In genomic region chr12:113083863-113084430, GRCh38 we compare ENCODE assay signal across 21 cellular contexts. TPM values are rescaled to one million over a fixed set of nuclear protein-coding genes. Genes with fewer than 3 reads are reported as not detected.
DNase-seq lines count a peak whose midpoint lies in the region; ATAC-seq and TF ChIP-seq lines count a peak whose summit lies in the region.
"Had no signal": no experiment of that assay in that cellular context is flagged by ENCODE, and none has a peak within 500 bp of the region (broad histone marks: within the 10 kb centered on the region; RNA-seq: fewer than 3 reads in every experiment).

No MANE protein-coding gene starts in this region.

- peak in 7 of 8 donors; percentile 53 to 80 (median 64) for ATAC-seq in heart right ventricle
- no peak for ATAC-seq in HG02840 (IDR thresholded peaks at IDR 0.05; ENCODE audit: low FRiP score, unreplicated experiment)
- ATAC-seq: activated CD4-positive, CD25-positive, alpha-beta regulatory T cell treated with anti-CD3 and anti-CD28 coated beads, Interleukin-2, amount 50 U/mL, for 24 hours; body of pancreas had no signal

- peaks cover 0 to 42% (median 0%) of the 10 kb centered on the region in 11 experiments; a peak in 8 of 22 replicates for H3K36me3 ChIP-seq in BLaER1 treated with 17β-estradiol and CSF1 and Interleukin-3, amounts not matched to agents 10 nM and 100 nM
- peaks cover 87% of the 10 kb centered on the region for H3K36me3 ChIP-seq in KOPT-K1 (ENCODE audit: insufficient read depth, low read length)
- no peaks in the 10 kb centered on the region for H3K36me3 ChIP-seq in heart right ventricle
- H3K36me3 ChIP-seq: MG63, suprapubic skin had no signal

- peak overlapping the region; percentile 95 for H3K27ac Mint-ChIP-seq in nephron progenitor cell
- H3K27ac Mint-ChIP-seq: dendritic cell treated with granulocyte-macrophage colony-stimulating factor and Interleukin-4, amounts not matched to agents 40 ng/mL and 50 ng/mL, for 4 days had no signal

- peaks cover 24 to 99% (median 55%) of the 10 kb centered on the region in 10 experiments for H3K4me1 ChIP-seq in BLaER1 treated with 17β-estradiol and CSF1 and Interleukin-3, amounts not matched to agents 10 nM and 100 nM
- peaks cover 0 to 9% (median 0%) of the 10 kb centered on the region in 9 donors for H3K4me1 ChIP-seq in heart right ventricle

- no peaks in the 10 kb centered on the region for H3K27me3 ChIP-seq in BLaER1 treated with 17β-estradiol and CSF1 and Interleukin-3, amounts not matched to agents 10 nM and 100 nM
- H3K27me3 ChIP-seq in heart right ventricle, result peaks cover 0 to 73% (median 33%) of the 10 kb centered on the region in 7 donors
- H3K27me3 ChIP-seq: body of pancreas, MG63 had no signal

- H3K36me3 Mint-ChIP-seq in nephron progenitor cell (ENCODE audit: low read depth), result peaks cover 7% of the 10 kb centered on the region

- WGBS in heart right ventricle, 2 donors, result 62 to 69% methylated on average over 11 of the region's 11 CpGs

- TF ChIP-seq CTCF in heart right ventricle (IDR thresholded peaks at IDR 0.05) (no peak), nephron progenitor cell (IDR thresholded peaks at IDR 0.05) (no peak)

- H3K27me3 Mint-ChIP-seq in nephron progenitor cell (ENCODE audit: low read depth, poor library complexity), result peaks cover 56% of the 10 kb centered on the region

- DNase-seq in heart right ventricle, result peak; percentile 41 to 49
- DNase-seq in nephron progenitor cell, result no peak
- no peak for DNase-seq in substantia nigra (lab: John Stamatoyannopoulos, UW)
- DNase-seq in RKO (ENCODE audit: low spot score), result no peak
- DNase-seq in amygdala (lab: John Stamatoyannopoulos, UW), result no peak
- DNase-seq: activated effector memory CD4-positive, alpha-beta T cell treated with anti-CD3 and anti-CD28 coated beads, Interleukin-2, amount 50 U/mL, for 16 hours; Calu3; MG63; NCI-H1694 treated with DMSO at 0.1 percent for 48 hours; SHP77 treated with DMSO at 0.1 percent for 48 hours; stimulated activated CD4-positive, alpha-beta T cell treated with anti-CD3 and anti-CD28 coated beads, Interleukin-2, amount 100 ng/mL, for 24 hours had no signal

- no peaks in the 10 kb centered on the region for H3K9me3 Mint-ChIP-seq in nephron progenitor cell
- H3K9me3 Mint-ChIP-seq: dendritic cell treated with granulocyte-macrophage colony-stimulating factor and Interleukin-4, amounts not matched to agents 40 ng/mL and 50 ng/mL, for 4 days had no signal

- peak overlapping the region in 1 of 11 experiments; percentile 27; a peak in 1 of 22 replicates for H3K9ac ChIP-seq in BLaER1 treated with 17β-estradiol and CSF1 and Interleukin-3, amounts not matched to agents 10 nM and 100 nM

- H3K4me2 ChIP-seq in BLaER1 treated with 17β-estradiol and CSF1 and Interleukin-3, amounts not matched to agents 10 nM and 100 nM, result peak overlapping the region in 7 of 11 experiments; percentile 7 to 48 (median 40); a peak in 9 of 22 replicates

- peaks cover 53% of the 10 kb centered on the region for H3K4me1 Mint-ChIP-seq in nephron progenitor cell

- no peak overlapping the region for H3K4me3 Mint-ChIP-seq in nephron progenitor cell
- H3K4me3 Mint-ChIP-seq: dendritic cell treated with granulocyte-macrophage colony-stimulating factor and Interleukin-4, amounts not matched to agents 40 ng/mL and 50 ng/mL, for 4 days had no signal

- intact Hi-C loops in heart right ventricle (cut with DNase I), result no loop called here

- peaks cover 0 to 5% (median 0%) of the 10 kb centered on the region in 11 experiments; a peak in 5 of 22 replicates for H4K20me1 ChIP-seq in BLaER1 treated with 17β-estradiol and CSF1 and Interleukin-3, amounts not matched to agents 10 nM and 100 nM

- no peaks in the 10 kb centered on the region for H3K9me3 ChIP-seq in BLaER1 treated with 17β-estradiol and CSF1 and Interleukin-3, amounts not matched to agents 10 nM and 100 nM (replicated peaks in 1 of 11)
- H3K9me3 ChIP-seq in KOPT-K1 (ENCODE audit: insufficient read depth, low read length, poor library complexity, severe bottlenecking), result no peaks in the 10 kb centered on the region
- H3K9me3 ChIP-seq in heart right ventricle, result no peaks in the 10 kb centered on the region
- H3K9me3 ChIP-seq: body of pancreas, MG63, suprapubic skin had no signal

- H3K27ac ChIP-seq in BLaER1 treated with 17β-estradiol and CSF1 and Interleukin-3, amounts not matched to agents 10 nM and 100 nM, result no peak overlapping the region
- H3K27ac ChIP-seq in KOPT-K1 (ENCODE audit: low read depth, low read length, poor library complexity, severe bottlenecking), result peak overlapping the region; percentile 2
- peak overlapping the region in 2 of 10 donors; percentile 27 to 41 for H3K27ac ChIP-seq in heart right ventricle
- no peak overlapping the region for H3K27ac ChIP-seq in substantia nigra (ENCODE audit: low read depth, low read length, poor library complexity, severe bottlenecking)
- H3K27ac ChIP-seq: body of pancreas, suprapubic skin had no signal

- no peak overlapping the region for H3K4me3 ChIP-seq in BLaER1 treated with 17β-estradiol and CSF1 and Interleukin-3, amounts not matched to agents 10 nM and 100 nM
- H3K4me3 ChIP-seq in heart right ventricle, result no peak overlapping the region
- H3K4me3 ChIP-seq: body of pancreas, MG63, suprapubic skin had no signal

RNA-seq across cellular contexts. Expression of gene DTX1, which starts 27.4 kb away (rescaled TPM):
- 1 to 10 TPM in 9 of 10 donors, under 1 TPM in 1; 0.94 to 6.4 (median 1.8) TPM for total RNA-seq in heart right ventricle
- polyA plus RNA-seq in heart right ventricle, result 1 to 10 TPM; 1.0 to 1.1 TPM
- total RNA-seq: Calu3; epithelial cell of proximal tubule; T-helper 2 cell treated with Interferon-gamma antibody and Interleukin-4, amounts not matched to agents 100 ng/mL and 5 ng/mL, for 36 hours had no signal

RNA-seq across cellular contexts. Expression of gene RASAL1, which starts 51.6 kb away (rescaled TPM):
- not detected for total RNA-seq in heart right ventricle
- not detected for polyA plus RNA-seq in heart right ventricle
- total RNA-seq: glomerular endothelial cell had no signal

Comparison
In these comparisons a context has a peak if more than half of its experiments do, and no peak if none do; other contexts are left out.
1. DNase-seq: peak in heart right ventricle (2 of 2); none in nephron progenitor cell (single experiment), substantia nigra (0 of 49), RKO (single experiment) and amygdala (0 of 56).